Comparison of ENCODE assay signal across 13 cellular contexts in genomic region chr13:39552233-39552632, GRCh38. TPM values are rescaled to one million over a fixed set of nuclear protein-coding genes. Genes with fewer than 3 reads are reported as not detected.
A peak's percentile ranks its signal among the peaks of the same experiment; 100 is the strongest.
DNase-seq lines count a peak whose midpoint lies in the region; ATAC-seq and TF ChIP-seq lines count a peak whose summit lies in the region.
"Had no signal": no experiment of that assay in that cellular context is flagged by ENCODE, and none has a peak within 500 bp of the region (broad histone marks: within the 10 kb centered on the region; RNA-seq: fewer than 3 reads in every experiment).

No MANE protein-coding gene starts in this region.

- H4K20me1 ChIP-seq in neural cell (ENCODE audit: insufficient read depth), result no peaks in the 10 kb centered on the region
- H4K20me1 ChIP-seq: BLaER1 had no signal

- H3K9me3 ChIP-seq in neural cell (ENCODE audit: low read length) (no peaks in the 10 kb centered on the region), T-helper 17 cell (ENCODE audit: control insufficient read depth, low read length, poor library complexity, severe bottlenecking) (no peaks in the 10 kb centered on the region), psoas muscle (no peaks in the 10 kb centered on the region)
- H3K9me3 ChIP-seq: BLaER1 had no signal

- intact Hi-C loops in dorsolateral prefrontal cortex (cut with DNase I), result no loop called here
- intact Hi-C loops in psoas muscle (cut with DNase I), result no loop called here

- H3K27me3 ChIP-seq in dorsolateral prefrontal cortex (no peaks in the 10 kb centered on the region), neural cell (ENCODE audit: insufficient read depth, low read depth, low read length) (no peaks in the 10 kb centered on the region), psoas muscle (ENCODE audit: insufficient read depth in 3 of 3, low read length in 2 of 3) (no peaks in the 10 kb centered on the region)
- H3K27me3 ChIP-seq: BLaER1 had no signal

- TF ChIP-seq CTCF in dorsolateral prefrontal cortex (IDR thresholded peaks at IDR 0.05 in 54 of 56, conservative IDR thresholded peaks at IDR 0.05 in 2 of 56; ENCODE audit: low read depth in 1 of 56, partially characterized antibody in 56 of 56) (peak in 1 of 56 donors; percentile 16), neural cell (IDR thresholded peaks at IDR 0.05; ENCODE audit: poor library complexity, severe bottlenecking) (no peak), psoas muscle (IDR thresholded peaks at IDR 0.05) (no peak)

- no peak overlapping the region for H3K27ac Mint-ChIP-seq in T-helper 17 cell
- H3K27ac Mint-ChIP-seq: CD8-positive, alpha-beta memory T cell had no signal

- H3K36me3 ChIP-seq in neural cell (ENCODE audit: insufficient read depth, low read length) (no peaks in the 10 kb centered on the region), psoas muscle (ENCODE audit: insufficient read depth in 1 of 2, low read depth in 1 of 2) (no peaks in the 10 kb centered on the region)
- H3K36me3 ChIP-seq: BLaER1 had no signal

- no peak overlapping the region for H3K9ac ChIP-seq in neural cell (ENCODE audit: low read length)
- H3K9ac ChIP-seq: BLaER1, GM23248 had no signal

- H2AFZ ChIP-seq in neural cell (ENCODE audit: low read depth, low read length), result no peak overlapping the region
- H2AFZ ChIP-seq: GM23248 had no signal

- 96 to 98% (median 97%) methylated on average over 2 of the region's 2 CpGs for WGBS in psoas muscle, 3 donors

- DNase-seq in Ammon's horn (ENCODE audit: low spot score), result peak; percentile 47
- DNase-seq in NCI-H146 treated with DMSO at 0.1 percent for 48 hours (lab: John Stamatoyannopoulos, UW; ENCODE audit: unreplicated experiment), result peak; percentile 97
- no peak for DNase-seq in dorsolateral prefrontal cortex
- no peak for DNase-seq in T-helper 17 cell
- no peak for DNase-seq in psoas muscle
- no peak for DNase-seq in activated CD4-positive, CD25-positive, alpha-beta regulatory T cell treated with anti-CD3 and anti-CD28 coated beads, Interleukin-2, amount 50 U/mL, for 72 hours
- DNase-seq in T-helper 1 cell, result no peak
- DNase-seq: CD8-positive, alpha-beta memory T cell; GM23248 had no signal

- H3K4me3 ChIP-seq in dorsolateral prefrontal cortex (peak overlapping the region in 16 of 59 donors; percentile 3 to 33 (median 17)), neural cell (ENCODE audit: low read length) (no peak overlapping the region), psoas muscle (no peak overlapping the region)
- H3K4me3 ChIP-seq: BLaER1, GM23248 had no signal

- peaks cover 37% of the 10 kb centered on the region for H3K27me3 Mint-ChIP-seq in T-helper 17 cell

- H3K79me2 ChIP-seq in neural cell (replicated peaks; ENCODE audit: insufficient read depth, low read length), result peaks cover 5% of the 10 kb centered on the region

- H3K36me3 Mint-ChIP-seq in T-helper 17 cell (ENCODE audit: low read depth), result no peaks in the 10 kb centered on the region
- H3K36me3 Mint-ChIP-seq: CD8-positive, alpha-beta memory T cell had no signal

- no peak for TF ChIP-seq RAD21 in neural cell (conservative IDR thresholded peaks at IDR 0.05)

- H3K9me2 ChIP-seq in neural cell (ENCODE audit: insufficient read depth, low read length), result no peaks in the 10 kb centered on the region

- no peak overlapping the region for H3K4me3 Mint-ChIP-seq in T-helper 17 cell
- H3K4me3 Mint-ChIP-seq: CD8-positive, alpha-beta memory T cell had no signal

- peak overlapping the region in 46 of 59 donors; percentile 1 to 85 (median 63) for H3K27ac ChIP-seq in dorsolateral prefrontal cortex
- no peak overlapping the region for H3K27ac ChIP-seq in neural cell (ENCODE audit: low read length)
- H3K27ac ChIP-seq in psoas muscle, result no peak overlapping the region
- H3K27ac ChIP-seq: 22Rv1, BLaER1, GM23248 had no signal

- H3K4me2 ChIP-seq in neural cell (ENCODE audit: low read length), result no peak overlapping the region
- H3K4me2 ChIP-seq: BLaER1 had no signal

- H3K4me1 Mint-ChIP-seq in T-helper 17 cell, result no peaks in the 10 kb centered on the region
- H3K4me1 Mint-ChIP-seq: CD8-positive, alpha-beta memory T cell had no signal

- no peak for ATAC-seq in T-helper 17 cell
- ATAC-seq in psoas muscle, result no peak
- ATAC-seq: HCT116 had no signal

- H3F3A ChIP-seq in neural cell (ENCODE audit: insufficient read depth, low read length, poor library complexity, severe bottlenecking), result no peaks in the 10 kb centered on the region

- TF ChIP-seq EP300 in neural cell (conservative IDR thresholded peaks at IDR 0.05; ENCODE audit: poor library complexity, severe bottlenecking), result peak; percentile 58

- no peaks in the 10 kb centered on the region for H3K4me1 ChIP-seq in psoas muscle
- H3K4me1 ChIP-seq: BLaER1 had no signal

TF ChIP-seq in neural cell, 6 proteins besides CTCF, POLR2A, EP300 and RAD21:
- no peak for TF ChIP-seq TAF1 (IDR thresholded peaks at IDR 0.05; ENCODE audit: low read depth)
- peak; percentile 25 for TF ChIP-seq POLR2AphosphoS5 (IDR thresholded peaks at IDR 0.05)

RNA-seq across cellular contexts. Expression of gene LHFPL6, which starts 50.8 kb away (rescaled TPM):
- total RNA-seq in dorsolateral prefrontal cortex (10 to 100 TPM; 28.1 to 66.9 (median 45.5) TPM), T-helper 17 cell (under 1 TPM in 1 of 2 donors, not detected in 1; 0.50 TPM), psoas muscle (10 to 100 TPM; 16.1 to 35.8 (median 20.5) TPM)
- polyA plus RNA-seq in neural cell (36.3 and 38.7 TPM in 2 replicates), psoas muscle (10 to 100 TPM; 15.0 to 17.3 (median 17.0) TPM)
- polyA minus RNA-seq in neural cell, result 26.1 and 30.8 TPM in 2 replicates
- polyA plus RNA-seq: CD8-positive, alpha-beta memory T cell had no signal

Comparison
In these comparisons a context has a peak if more than half of its experiments do, and no peak if none do; other contexts are left out.
1. DNase-seq: peak in Ammon's horn (single experiment) and NCI-H146 treated with DMSO at 0.1 percent for 48 hours (single experiment); none in dorsolateral prefrontal cortex (0 of 10), T-helper 17 cell (0 of 3), psoas muscle (0 of 2), activated CD4-positive, CD25-positive, alpha-beta regulatory T cell treated with anti-CD3 and anti-CD28 coated beads, Interleukin-2, amount 50 U/mL, for 72 hours (single experiment) and T-helper 1 cell (0 of 5).
2. H3K27ac ChIP-seq: peak in dorsolateral prefrontal cortex (46 of 59); none in neural cell (single experiment) and psoas muscle (single experiment).
3. RNA of gene LHFPL6, which starts 50.8 kb away (total RNA-seq): 28.1 to 66.9 TPM in dorsolateral prefrontal cortex and 16.1 to 35.8 TPM in psoas muscle; 0.50 TPM in T-helper 17 cell; every median in the first group is over 10 times any median in the second.